Comparison of ENCODE assay signal across 8 cellular contexts in the genomic region with DNA sequence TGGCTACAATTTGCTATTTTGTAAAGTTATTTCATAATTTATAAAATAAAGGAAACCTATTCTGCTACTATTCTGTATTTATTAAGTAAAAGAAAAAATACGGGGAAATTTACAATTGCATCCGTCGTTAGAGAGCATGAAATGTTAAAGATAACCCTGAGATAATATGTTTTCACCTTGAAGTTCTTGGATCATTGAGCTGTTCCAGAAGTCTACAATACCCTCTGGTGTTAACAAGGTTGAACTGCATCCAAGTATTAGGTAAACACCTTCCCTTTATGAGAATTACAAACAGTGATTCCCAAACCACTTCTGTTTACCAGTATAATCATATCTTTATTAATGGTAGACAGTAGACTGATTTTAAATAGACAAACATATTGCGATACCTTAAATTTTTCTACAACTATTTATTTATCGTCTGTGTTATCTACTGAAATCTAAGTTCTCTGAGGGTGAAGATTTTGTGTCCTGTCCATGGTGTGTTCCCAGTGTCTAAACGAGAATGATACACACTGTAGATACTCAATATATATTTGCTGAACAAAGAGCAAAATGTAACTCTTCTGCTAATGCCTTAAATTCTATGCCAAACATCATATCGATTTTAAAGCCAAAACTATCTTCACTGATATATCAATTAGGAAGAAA. TPM values are rescaled to one million over a fixed set of nuclear protein-coding genes. Genes with fewer than 3 reads are reported as not detected.
DNase-seq lines count a peak whose midpoint lies in the region; ATAC-seq and TF ChIP-seq lines count a peak whose summit lies in the region.

No MANE protein-coding gene starts in this region.

- WGBS in liver = 50% methylated on average over 7 of the region's 7 CpGs

- no peaks in the 10 kb centered on the region for H3K36me3 ChIP-seq in liver (ENCODE audit: control insufficient read depth in 4 of 4, insufficient read depth in 3 of 4, low read depth in 1 of 4, low read length in 3 of 4)

- peak; percentile 64 to 75 for TF ChIP-seq RAD21 in liver (IDR thresholded peaks at IDR 0.05)

- no peak overlapping the region for H3K4me3 Mint-ChIP-seq in activated naive CD8-positive, alpha-beta T cell treated with anti-CD3 and anti-CD28 coated beads, Interleukin-2, amount 50 U/mL, for 24 hours

- H3K27me3 Mint-ChIP-seq in activated naive CD8-positive, alpha-beta T cell treated with anti-CD3 and anti-CD28 coated beads, Interleukin-2, amount 50 U/mL, for 24 hours = no peaks in the 10 kb centered on the region

- no peaks in the 10 kb centered on the region for H3K4me1 ChIP-seq in liver (ENCODE audit: control insufficient read depth in 4 of 4, insufficient read depth in 4 of 4, low read length in 3 of 4)

- H3K27ac Mint-ChIP-seq in activated naive CD8-positive, alpha-beta T cell treated with anti-CD3 and anti-CD28 coated beads, Interleukin-2, amount 50 U/mL, for 24 hours = no peak overlapping the region

- H3K36me3 Mint-ChIP-seq in activated naive CD8-positive, alpha-beta T cell treated with anti-CD3 and anti-CD28 coated beads, Interleukin-2, amount 50 U/mL, for 24 hours (ENCODE audit: low read depth) = peaks cover 5% of the 10 kb centered on the region

- no peak overlapping the region for H3K9ac ChIP-seq in liver (ENCODE audit: low read depth in 1 of 2, low read length in 2 of 2)

- no peak overlapping the region for H3K27ac ChIP-seq in liver (ENCODE audit: low read depth in 1 of 2, low read length in 2 of 2)

- no peaks in the 10 kb centered on the region for H3K9me3 Mint-ChIP-seq in activated naive CD8-positive, alpha-beta T cell treated with anti-CD3 and anti-CD28 coated beads, Interleukin-2, amount 50 U/mL, for 24 hours

- DNase-seq in AG09319 (ENCODE audit: extremely low read depth, low read depth) = no peak
- DNase-seq in NCI-H2107 (lab: John Stamatoyannopoulos, UW) = peak; percentile 8
- DNase-seq in astrocyte of the cerebellum (ENCODE audit: low read depth) = peak; percentile 16
- DNase-seq in COLO668 (lab: John Stamatoyannopoulos, UW; ENCODE audit: unreplicated experiment) = no peak
- no peak for DNase-seq in activated naive CD8-positive, alpha-beta T cell treated with anti-CD3 and anti-CD28 coated beads, Interleukin-2, amount 50 U/mL, for 24 hours

- ATAC-seq in GM18508 (IDR thresholded peaks at IDR 0.05; ENCODE audit: insufficient read depth, unreplicated experiment) (peak; percentile 78), HG02938 (IDR thresholded peaks at IDR 0.05; ENCODE audit: unreplicated experiment) (peak; percentile 87)
- no peak for ATAC-seq in activated naive CD8-positive, alpha-beta T cell treated with anti-CD3 and anti-CD28 coated beads, Interleukin-2, amount 50 U/mL, for 24 hours

- no peaks in the 10 kb centered on the region for H3K27me3 ChIP-seq in liver (ENCODE audit: control insufficient read depth in 4 of 4, insufficient read depth in 4 of 4, low read length in 3 of 4)

- no peaks in the 10 kb centered on the region for H3K9me3 ChIP-seq in liver (ENCODE audit: control insufficient read depth in 4 of 4, low read length in 3 of 4)

- H3K4me3 ChIP-seq in astrocyte of the cerebellum (ENCODE audit: low read depth, low read length) (no peak overlapping the region), liver (ENCODE audit: low read depth in 1 of 3, low read length in 3 of 3) (no peak overlapping the region)

- in situ Hi-C loops in astrocyte of the cerebellum (cut with HindIII; ENCODE audit: low sequenced_read_pairs) = loop anchor here (25.0 kb wide), 1 partner anchor 244 kb away; no protein-coding TSS in a partner anchor

- no peaks in the 10 kb centered on the region for H3K4me1 Mint-ChIP-seq in activated naive CD8-positive, alpha-beta T cell treated with anti-CD3 and anti-CD28 coated beads, Interleukin-2, amount 50 U/mL, for 24 hours

- TF ChIP-seq CTCF in AG09319 (IDR thresholded peaks at IDR 0.05; ENCODE audit: low read depth, low read length) (peak; percentile 30), astrocyte of the cerebellum (IDR thresholded peaks at IDR 0.05; ENCODE audit: low read depth, low read length, missing control alignments) (peak; percentile 40), liver (IDR thresholded peaks at IDR 0.05; ENCODE audit: low read depth, low read length, missing input control) (peak; percentile 49)

TF ChIP-seq in liver, 16 proteins besides CTCF, POLR2A, EP300 and RAD21:
- TF ChIP-seq, protein P1, sequence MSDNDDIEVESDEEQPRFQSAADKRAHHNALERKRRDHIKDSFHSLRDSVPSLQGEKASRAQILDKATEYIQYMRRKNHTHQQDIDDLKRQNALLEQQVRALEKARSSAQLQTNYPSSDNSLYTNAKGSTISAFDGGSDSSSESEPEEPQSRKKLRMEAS (IDR thresholded peaks at IDR 0.05) = no peak
- TF ChIP-seq FOXA1 (IDR thresholded peaks at IDR 0.05) (no peak), HNF4G (IDR thresholded peaks at IDR 0.05) (no peak), HNF4A (conservative IDR thresholded peaks at IDR 0.05) (no peak), GABPA (IDR thresholded peaks at IDR 0.05 in 1 of 2, conservative IDR thresholded peaks at IDR 0.05 in 1 of 2) (no peak), EGR1 (IDR thresholded peaks at IDR 0.05; ENCODE audit: low read depth in 2 of 2) (no peak), RXRA (IDR thresholded peaks at IDR 0.05) (no peak), SP1 (IDR thresholded peaks at IDR 0.05) (no peak), FOXA2 (IDR thresholded peaks at IDR 0.05) (no peak), NR2F2 (IDR thresholded peaks at IDR 0.05) (no peak), TAF1 (conservative IDR thresholded peaks at IDR 0.05) (no peak), JUND (IDR thresholded peaks at IDR 0.05) (no peak), YY1 (IDR thresholded peaks at IDR 0.05) (no peak)
- TF ChIP-seq, protein P2, sequence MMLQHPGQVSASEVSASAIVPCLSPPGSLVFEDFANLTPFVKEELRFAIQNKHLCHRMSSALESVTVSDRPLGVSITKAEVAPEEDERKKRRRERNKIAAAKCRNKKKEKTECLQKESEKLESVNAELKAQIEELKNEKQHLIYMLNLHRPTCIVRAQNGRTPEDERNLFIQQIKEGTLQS (IDR thresholded peaks at IDR 0.05) = no peak
- TF ChIP-seq, protein P3, sequence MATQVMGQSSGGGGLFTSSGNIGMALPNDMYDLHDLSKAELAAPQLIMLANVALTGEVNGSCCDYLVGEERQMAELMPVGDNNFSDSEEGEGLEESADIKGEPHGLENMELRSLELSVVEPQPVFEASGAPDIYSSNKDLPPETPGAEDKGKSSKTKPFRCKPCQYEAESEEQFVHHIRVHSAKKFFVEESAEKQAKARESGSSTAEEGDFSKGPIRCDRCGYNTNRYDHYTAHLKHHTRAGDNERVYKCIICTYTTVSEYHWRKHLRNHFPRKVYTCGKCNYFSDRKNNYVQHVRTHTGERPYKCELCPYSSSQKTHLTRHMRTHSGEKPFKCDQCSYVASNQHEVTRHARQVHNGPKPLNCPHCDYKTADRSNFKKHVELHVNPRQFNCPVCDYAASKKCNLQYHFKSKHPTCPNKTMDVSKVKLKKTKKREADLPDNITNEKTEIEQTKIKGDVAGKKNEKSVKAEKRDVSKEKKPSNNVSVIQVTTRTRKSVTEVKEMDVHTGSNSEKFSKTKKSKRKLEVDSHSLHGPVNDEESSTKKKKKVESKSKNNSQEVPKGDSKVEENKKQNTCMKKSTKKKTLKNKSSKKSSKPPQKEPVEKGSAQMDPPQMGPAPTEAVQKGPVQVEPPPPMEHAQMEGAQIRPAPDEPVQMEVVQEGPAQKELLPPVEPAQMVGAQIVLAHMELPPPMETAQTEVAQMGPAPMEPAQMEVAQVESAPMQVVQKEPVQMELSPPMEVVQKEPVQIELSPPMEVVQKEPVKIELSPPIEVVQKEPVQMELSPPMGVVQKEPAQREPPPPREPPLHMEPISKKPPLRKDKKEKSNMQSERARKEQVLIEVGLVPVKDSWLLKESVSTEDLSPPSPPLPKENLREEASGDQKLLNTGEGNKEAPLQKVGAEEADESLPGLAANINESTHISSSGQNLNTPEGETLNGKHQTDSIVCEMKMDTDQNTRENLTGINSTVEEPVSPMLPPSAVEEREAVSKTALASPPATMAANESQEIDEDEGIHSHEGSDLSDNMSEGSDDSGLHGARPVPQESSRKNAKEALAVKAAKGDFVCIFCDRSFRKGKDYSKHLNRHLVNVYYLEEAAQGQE (IDR thresholded peaks at IDR 0.05) = no peak
- TF ChIP-seq, protein P4, sequence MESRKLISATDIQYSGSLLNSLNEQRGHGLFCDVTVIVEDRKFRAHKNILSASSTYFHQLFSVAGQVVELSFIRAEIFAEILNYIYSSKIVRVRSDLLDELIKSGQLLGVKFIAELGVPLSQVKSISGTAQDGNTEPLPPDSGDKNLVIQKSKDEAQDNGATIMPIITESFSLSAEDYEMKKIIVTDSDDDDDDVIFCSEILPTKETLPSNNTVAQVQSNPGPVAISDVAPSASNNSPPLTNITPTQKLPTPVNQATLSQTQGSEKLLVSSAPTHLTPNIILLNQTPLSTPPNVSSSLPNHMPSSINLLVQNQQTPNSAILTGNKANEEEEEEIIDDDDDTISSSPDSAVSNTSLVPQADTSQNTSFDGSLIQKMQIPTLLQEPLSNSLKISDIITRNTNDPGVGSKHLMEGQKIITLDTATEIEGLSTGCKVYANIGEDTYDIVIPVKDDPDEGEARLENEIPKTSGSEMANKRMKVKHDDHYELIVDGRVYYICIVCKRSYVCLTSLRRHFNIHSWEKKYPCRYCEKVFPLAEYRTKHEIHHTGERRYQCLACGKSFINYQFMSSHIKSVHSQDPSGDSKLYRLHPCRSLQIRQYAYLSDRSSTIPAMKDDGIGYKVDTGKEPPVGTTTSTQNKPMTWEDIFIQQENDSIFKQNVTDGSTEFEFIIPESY (IDR thresholded peaks at IDR 0.05) = no peak
TF ChIP-seq in liver: peak in this region for 0.

RNA-seq across cellular contexts. Expression of a gene that starts 28.2 kb away (rescaled TPM):
- 1 to 10 TPM; 2.3 to 2.8 TPM for total RNA-seq in liver
- polyA plus RNA-seq in liver = 1 to 10 TPM in 1 of 2 donors, under 1 TPM in 1; 0.51 to 1.2 TPM

Comparison
In these comparisons a context has a peak if more than half of its experiments do, and no peak if none do; other contexts are left out.
1. DNase-seq: peak in NCI-H2107 (single experiment) and astrocyte of the cerebellum (single experiment); none in AG09319 (single experiment), COLO668 (single experiment) and activated naive CD8-positive, alpha-beta T cell treated with anti-CD3 and anti-CD28 coated beads, Interleukin-2, amount 50 U/mL, for 24 hours (single experiment).
2. Peak in every context shown above with its lines, with median percentiles within 50 percentile points of each other: CTCF ChIP-seq.